In genomic region chr7:149004405-149005370, GRCh38 we compare ENCODE assay signal across 16 cellular contexts. TPM values are rescaled to one million over a fixed set of nuclear protein-coding genes. Genes with fewer than 3 reads are reported as not detected.
A peak's percentile ranks its signal among the peaks of the same experiment; 100 is the strongest.
DNase-seq lines count a peak whose midpoint lies in the region; ATAC-seq and TF ChIP-seq lines count a peak whose summit lies in the region.
"Had no signal": no experiment of that assay in that cellular context is flagged by ENCODE, and none has a peak within 500 bp of the region (broad histone marks: within the 10 kb centered on the region; RNA-seq: fewer than 3 reads in every experiment).

No MANE protein-coding gene starts in this region.

- H4K91ac ChIP-seq in neuronal stem cell (ENCODE audit: low read depth, low read length, poor library complexity): no peak overlapping the region

- no peaks in the 10 kb centered on the region for H3K9me3 Mint-ChIP-seq in natural killer cell treated with Interleukin-12 subunit alpha and Interleukin-12 subunit beta and Interleukin-15 and Interleukin-18, amount 100 ng/mL, for 72 hours
- H3K9me3 Mint-ChIP-seq in natural killer cell: no peaks in the 10 kb centered on the region
- H3K9me3 Mint-ChIP-seq in chondrocyte (ENCODE audit: low read depth): no peaks in the 10 kb centered on the region
- no peaks in the 10 kb centered on the region; the same call in 2 of the 3 replicates for H3K9me3 Mint-ChIP-seq in GM23338
- H3K9me3 Mint-ChIP-seq: CD4-positive, CD25-positive, alpha-beta regulatory T cell; CD8-positive, alpha-beta memory T cell had no signal

- 0 out of 2 replicates have a peak, but pooled peaks cover 3% of the 10 kb centered on the region for H3K79me2 ChIP-seq in GM23338 (replicated peaks; ENCODE audit: insufficient read depth)

- no peaks in the 10 kb centered on the region for H3K9me3 ChIP-seq in neuronal stem cell (replicated peaks in 1 of 2; ENCODE audit: control insufficient read depth in 2 of 2, insufficient read depth in 1 of 2, low read depth in 1 of 2, low read length in 2 of 2)
- H3K9me3 ChIP-seq in spleen: no peaks in the 10 kb centered on the region
- H3K9me3 ChIP-seq: BE2C had no signal

- H3K4me3 Mint-ChIP-seq in natural killer cell treated with Interleukin-12 subunit alpha and Interleukin-12 subunit beta and Interleukin-15 and Interleukin-18, amount 100 ng/mL, for 72 hours: no peak overlapping the region
- no peak overlapping the region for H3K4me3 Mint-ChIP-seq in natural killer cell
- no peak overlapping the region for H3K4me3 Mint-ChIP-seq in chondrocyte (ENCODE audit: unreplicated experiment)
- no peak overlapping the region for H3K4me3 Mint-ChIP-seq in GM23338
- H3K4me3 Mint-ChIP-seq: CD4-positive, CD25-positive, alpha-beta regulatory T cell; CD8-positive, alpha-beta memory T cell had no signal

- no peak overlapping the region for H3K27ac Mint-ChIP-seq in natural killer cell treated with Interleukin-12 subunit alpha and Interleukin-12 subunit beta and Interleukin-15 and Interleukin-18, amount 100 ng/mL, for 72 hours
- H3K27ac Mint-ChIP-seq in natural killer cell: no peak overlapping the region
- H3K27ac Mint-ChIP-seq in chondrocyte (ENCODE audit: unreplicated experiment): no peak overlapping the region
- H3K27ac Mint-ChIP-seq in GM23338: no peak overlapping the region

- H3K9me2 ChIP-seq in GM23338 (ENCODE audit: insufficient read depth): no peaks in the 10 kb centered on the region

- WGBS in neuronal stem cell (ENCODE audit: extremely low coverage in 2 of 2, insufficient read length in 2 of 2, insufficient replicate concordance in 1 of 2), 2 donors: no CpG with 5 or more reads among the region's 28 CpGs
- WGBS in spleen, 5 donors: 92 to 95% (median 94%) methylated on average over 20 to 28 of the region's 28 CpGs

- no peaks in the 10 kb centered on the region for H3K4me1 ChIP-seq in neuronal stem cell (ENCODE audit: control insufficient read depth in 2 of 2, insufficient read depth in 1 of 2, low read depth in 1 of 2, low read length in 2 of 2)
- peaks cover 0 to 13% (median 4%) of the 10 kb centered on the region in 6 donors for H3K4me1 ChIP-seq in spleen
- no peaks in the 10 kb centered on the region for H3K4me1 ChIP-seq in GM23338 (ENCODE audit: insufficient read depth)
- H3K4me1 ChIP-seq: BE2C had no signal

- H4K20me1 ChIP-seq in GM23338 (replicated peaks; ENCODE audit: insufficient read depth): peaks cover 9% of the 10 kb centered on the region; the same call in 1 of the 2 replicates

- H3F3A ChIP-seq in GM23338 (replicated peaks; ENCODE audit: low read depth): peaks cover 23% of the 10 kb centered on the region; the same call in 1 of the 2 replicates

- no peak overlapping the region for H3K9ac ChIP-seq in neuronal stem cell (ENCODE audit: low read depth, low read length, poor library complexity)

- H3K18ac ChIP-seq in neuronal stem cell (ENCODE audit: low read length): no peak overlapping the region

- no peaks in the 10 kb centered on the region for H3K27me3 Mint-ChIP-seq in natural killer cell treated with Interleukin-12 subunit alpha and Interleukin-12 subunit beta and Interleukin-15 and Interleukin-18, amount 100 ng/mL, for 72 hours
- H3K27me3 Mint-ChIP-seq in natural killer cell (ENCODE audit: low read depth in 2 of 2) (no peaks in the 10 kb centered on the region), chondrocyte (ENCODE audit: low read depth) (no peaks in the 10 kb centered on the region), GM23338 (ENCODE audit: insufficient read depth, low read depth, poor library complexity) (peaks cover 10% of the 10 kb centered on the region)
- H3K27me3 Mint-ChIP-seq: CD4-positive, CD25-positive, alpha-beta regulatory T cell; CD8-positive, alpha-beta memory T cell had no signal

- H2BK120ac ChIP-seq in neuronal stem cell (ENCODE audit: low read depth, low read length): no peak overlapping the region

- no peak overlapping the region for H3K4ac ChIP-seq in neuronal stem cell (ENCODE audit: low read length)

- no peak overlapping the region for H3K4me3 ChIP-seq in neuronal stem cell (ENCODE audit: low read length in 2 of 2)
- no peak overlapping the region for H3K4me3 ChIP-seq in spleen
- H3K4me3 ChIP-seq in GM23338: no peak overlapping the region
- H3K4me3 ChIP-seq: GM12878 had no signal

- H3K27ac ChIP-seq in neuronal stem cell (replicated peaks; ENCODE audit: low read length): no peak overlapping the region
- no peak overlapping the region for H3K27ac ChIP-seq in spleen
- no peak overlapping the region for H3K27ac ChIP-seq in GM23338 (ENCODE audit: low read depth)
- H3K27ac ChIP-seq: HL-60 had no signal

- TF ChIP-seq POLR2A in spleen (IDR thresholded peaks at IDR 0.05): no peak

- ATAC-seq in natural killer cell treated with Interleukin-12 subunit alpha and Interleukin-12 subunit beta and Interleukin-15 and Interleukin-18, amount 100 ng/mL, for 72 hours: no peak
- no peak for ATAC-seq in natural killer cell
- no peak for ATAC-seq in GM19452 (IDR thresholded peaks at IDR 0.05; ENCODE audit: unreplicated experiment)
- ATAC-seq in GM23338: no peak

- H2BK15ac ChIP-seq in neuronal stem cell (ENCODE audit: low read length): no peak overlapping the region

- peak overlapping the region; percentile 88 for H2BK5ac ChIP-seq in neuronal stem cell (ENCODE audit: low read length)

- H3K4me1 Mint-ChIP-seq in natural killer cell treated with Interleukin-12 subunit alpha and Interleukin-12 subunit beta and Interleukin-15 and Interleukin-18, amount 100 ng/mL, for 72 hours (ENCODE audit: low read depth in 2 of 2): peaks cover 0 to 14% of the 10 kb centered on the region in 2 donors
- H3K4me1 Mint-ChIP-seq in natural killer cell (peaks cover 4 to 6% of the 10 kb centered on the region in 2 donors), chondrocyte (ENCODE audit: low read depth) (peaks cover 16% of the 10 kb centered on the region), GM23338 (peaks cover 2% of the 10 kb centered on the region; the same call in 2 of the 3 replicates)

- no peak overlapping the region for H2AK5ac ChIP-seq in neuronal stem cell (ENCODE audit: low read depth, low read length)

- peak overlapping the region; percentile 58 for H2BK12ac ChIP-seq in neuronal stem cell (ENCODE audit: low read length)

- H3K14ac ChIP-seq in neuronal stem cell (ENCODE audit: low read length): no peak overlapping the region

- H3K23ac ChIP-seq in neuronal stem cell (ENCODE audit: low read depth, low read length, poor library complexity): no peak overlapping the region

- peaks cover 67 to 80% of the 10 kb centered on the region in 2 donors for H3K36me3 ChIP-seq in neuronal stem cell (replicated peaks in 1 of 2; ENCODE audit: control insufficient read depth in 2 of 2, insufficient read depth in 2 of 2, low read length in 2 of 2)
- H3K36me3 ChIP-seq in spleen: peaks cover 0 to 89% (median 68%) of the 10 kb centered on the region in 6 donors
- peaks cover 47% of the 10 kb centered on the region for H3K36me3 ChIP-seq in GM23338 (ENCODE audit: insufficient read depth)

- peaks cover 9% of the 10 kb centered on the region for H3K79me1 ChIP-seq in neuronal stem cell (ENCODE audit: low read depth, low read length)

- intact Hi-C loops in natural killer cell (cut with micrococcal nuclease): loop anchor here (1.0 kb wide), 3 partner anchors 24 to 86 kb away; partner anchors contain the start of genes PDIA4 and ZNF786
- intact Hi-C loops in spleen (cut with DNase I; ENCODE audit: low total_unique reads): loop anchor here (2.0 kb wide), 1 partner anchor 60 kb away; no protein-coding TSS in a partner anchor

- H2AFZ ChIP-seq in neuronal stem cell (ENCODE audit: low read length) (no peak overlapping the region), GM23338 (no peak overlapping the region)

- no peaks in the 10 kb centered on the region for H3K27me3 ChIP-seq in neuronal stem cell (ENCODE audit: control insufficient read depth in 3 of 3, insufficient read depth in 3 of 3, low read depth in 1 of 3, low read length in 3 of 3)
- no peaks in the 10 kb centered on the region for H3K27me3 ChIP-seq in spleen (replicated peaks in 1 of 7)
- no peaks in the 10 kb centered on the region for H3K27me3 ChIP-seq in GM23338 (ENCODE audit: insufficient read depth)
- H3K27me3 ChIP-seq: BE2C had no signal

- TF ChIP-seq CTCF in natural killer cell (IDR thresholded peaks at IDR 0.05) (no peak), chondrocyte (IDR thresholded peaks at IDR 0.05) (no peak), spleen (IDR thresholded peaks at IDR 0.05 in 8 of 11, conservative IDR thresholded peaks at IDR 0.05 in 3 of 11) (no peak), GM23338 (conservative IDR thresholded peaks at IDR 0.05; ENCODE audit: low read depth in 2 of 2) (no peak)

- H3K36me3 Mint-ChIP-seq in natural killer cell treated with Interleukin-12 subunit alpha and Interleukin-12 subunit beta and Interleukin-15 and Interleukin-18, amount 100 ng/mL, for 72 hours: peaks cover 5% of the 10 kb centered on the region
- peaks cover 7% of the 10 kb centered on the region for H3K36me3 Mint-ChIP-seq in natural killer cell
- H3K36me3 Mint-ChIP-seq in chondrocyte (ENCODE audit: low read depth): peaks cover 21% of the 10 kb centered on the region
- peaks cover 78% of the 10 kb centered on the region for H3K36me3 Mint-ChIP-seq in GM23338 (ENCODE audit: low read depth)

- no peak overlapping the region for H4K8ac ChIP-seq in neuronal stem cell (ENCODE audit: low read depth, low read length)

- H3K4me2 ChIP-seq in neuronal stem cell (ENCODE audit: insufficient read depth, low read length, poor library complexity, severe bottlenecking) (no peak overlapping the region), GM23338 (no peak overlapping the region)

- DNase-seq in natural killer cell treated with Interleukin-12 subunit alpha and Interleukin-12 subunit beta and Interleukin-15 and Interleukin-18, amount 100 ng/mL, for 72 hours (ENCODE audit: low spot score): peak; percentile 35
- DNase-seq in natural killer cell: no peak
- DNase-seq in chondrocyte (ENCODE audit: low spot score): peak; percentile 54
- no peak for DNase-seq in neuronal stem cell (ENCODE audit: low spot score)
- peak; percentile 73 for DNase-seq in spleen
- DNase-seq in iPS-NIHi11 (ENCODE audit: low spot score): no peak
- DNase-seq in GM23338 (ENCODE audit: low spot score): no peak
- DNase-seq: BE2C, DMS 273 treated with DMSO at 0.1 percent for 48 hours, HCEC 1CT, IMR-90 had no signal

TF ChIP-seq in GM23338, 12 proteins besides CTCF, POLR2A, EP300 and RAD21 (continues in another document):
- no peak for TF ChIP-seq NANOG (IDR thresholded peaks at IDR 0.05; ENCODE audit: borderline replicate concordance)
- no peak for TF ChIP-seq STAT1 (IDR thresholded peaks at IDR 0.05; ENCODE audit: unreplicated experiment)
- no peak for TF ChIP-seq CREB1 (CRISPR knock-in tag; IDR thresholded peaks at IDR 0.05; ENCODE audit: low read depth)
- no peak for TF ChIP-seq ZNF114 (CRISPR knock-in tag; IDR thresholded peaks at IDR 0.05)

RNA-seq across cellular contexts. Expression of gene PDIA4, which starts 23.6 kb away (rescaled TPM):
- 100 to 1,000 TPM; 141 to 159 TPM for total RNA-seq in natural killer cell treated with Interleukin-12 subunit alpha and Interleukin-12 subunit beta and Interleukin-15 and Interleukin-18, amount 100 ng/mL, for 72 hours
- total RNA-seq in natural killer cell (10 to 100 TPM; 54.0 to 82.0 (median 62.7) TPM), chondrocyte (135 to 411 TPM (median 140 TPM) in 3 replicates), spleen (100 to 1,000 TPM in 3 of 7 donors, 10 to 100 TPM in 4; 81.1 to 160 (median 90.0) TPM)
- polyA plus RNA-seq in neuronal stem cell (2013, experiment 1 of 2): 93.1 TPM
- polyA plus RNA-seq in neuronal stem cell (2013, experiment 2 of 2): 94.2 TPM
- polyA plus RNA-seq in spleen (10 to 100 TPM; 21.6 to 33.2 (median 33.2) TPM), GM23338 (2016; fragmentation: Nextera tagmentation; extraction: Ambion mirVana) (194 and 196 TPM in 2 replicates)
- total RNA-seq in GM23338 (2014; rRNA removed; shearing (Covaris generic)): 326 and 332 TPM in 2 replicates

Comparison
In these comparisons a context has a peak if more than half of its experiments do, and no peak if none do; other contexts are left out.
1. DNase-seq: peak in natural killer cell treated with Interleukin-12 subunit alpha and Interleukin-12 subunit beta and Interleukin-15 and Interleukin-18, amount 100 ng/mL, for 72 hours (single experiment), chondrocyte (single experiment) and spleen (single experiment); none in natural killer cell (single experiment), neuronal stem cell (single experiment), iPS-NIHi11 (single experiment) and GM23338 (single experiment).